ENCODE assay signal across 24 cellular contexts in genomic region chr3:12131351-12131750, GRCh38. TPM values are rescaled to one million over a fixed set of nuclear protein-coding genes. Genes with fewer than 3 reads are reported as not detected.
"Had no signal": no experiment of that assay in that cellular context is flagged by ENCODE, and none has a peak within 500 bp of the region (broad histone marks: within the 10 kb centered on the region; RNA-seq: fewer than 3 reads in every experiment).

No MANE protein-coding gene starts in this region.

- H3K9me3 ChIP-seq: esophagus muscularis mucosa, gastrocnemius medialis, heart right ventricle, left lung, lower lobe of right lung, mucosa of descending colon had no signal

- DNase-seq: dermis blood vessel endothelial cell; dorsolateral prefrontal cortex; effector CD4-positive, alpha-beta T cell; effector memory CD4-positive, alpha-beta T cell; foreskin keratinocyte; gastrocnemius medialis; glutamatergic neuron; head of caudate nucleus; heart right ventricle; hippocampal formation; left cardiac atrium; left lung; left ventricle myocardium superior; lower lobe of right lung; mesenchymal stem cell; mucosa of descending colon; naive B cell had no signal

- H3K36me3 ChIP-seq: esophagus muscularis mucosa, gastrocnemius medialis, heart right ventricle, left lung, lower lobe of right lung had no signal

- H3K4me1 ChIP-seq: foreskin keratinocyte, gastrocnemius medialis, left lung, lower lobe of right lung had no signal

- H3K27ac ChIP-seq: coronary artery, esophagus muscularis mucosa, foreskin keratinocyte, gastrocnemius medialis, heart right ventricle, left lung, lower lobe of right lung had no signal

- FAIRE-seq: colon, endothelial cell of umbilical vein, islet of Langerhans, keratinocyte had no signal

- H3K4me3 ChIP-seq: coronary artery, dorsolateral prefrontal cortex, esophagus muscularis mucosa, gastrocnemius medialis, heart right ventricle, left lung, lower lobe of right lung, mucosa of descending colon had no signal

RNA-seq across cellular contexts. Expression of gene TIMP4, which starts 27.4 kb away (rescaled TPM):
- total RNA-seq: foreskin keratinocyte, glomerular endothelial cell had no signal
